1 cellular context compared by ENCODE assay signal in genomic region chr11:9489366-9489765, GRCh38.
TF ChIP-seq lines count a peak whose summit lies in the region.

No MANE protein-coding gene starts in this region.

TF ChIP-seq in endothelial cell of umbilical vein, 7 proteins besides CTCF, POLR2A, EP300 and RAD21:
- TF ChIP-seq, protein P1, sequence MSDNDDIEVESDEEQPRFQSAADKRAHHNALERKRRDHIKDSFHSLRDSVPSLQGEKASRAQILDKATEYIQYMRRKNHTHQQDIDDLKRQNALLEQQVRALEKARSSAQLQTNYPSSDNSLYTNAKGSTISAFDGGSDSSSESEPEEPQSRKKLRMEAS (IDR thresholded peaks at IDR 0.05; ENCODE audit: insufficient read depth, insufficient read length), result no peak
